In the genomic region with DNA sequence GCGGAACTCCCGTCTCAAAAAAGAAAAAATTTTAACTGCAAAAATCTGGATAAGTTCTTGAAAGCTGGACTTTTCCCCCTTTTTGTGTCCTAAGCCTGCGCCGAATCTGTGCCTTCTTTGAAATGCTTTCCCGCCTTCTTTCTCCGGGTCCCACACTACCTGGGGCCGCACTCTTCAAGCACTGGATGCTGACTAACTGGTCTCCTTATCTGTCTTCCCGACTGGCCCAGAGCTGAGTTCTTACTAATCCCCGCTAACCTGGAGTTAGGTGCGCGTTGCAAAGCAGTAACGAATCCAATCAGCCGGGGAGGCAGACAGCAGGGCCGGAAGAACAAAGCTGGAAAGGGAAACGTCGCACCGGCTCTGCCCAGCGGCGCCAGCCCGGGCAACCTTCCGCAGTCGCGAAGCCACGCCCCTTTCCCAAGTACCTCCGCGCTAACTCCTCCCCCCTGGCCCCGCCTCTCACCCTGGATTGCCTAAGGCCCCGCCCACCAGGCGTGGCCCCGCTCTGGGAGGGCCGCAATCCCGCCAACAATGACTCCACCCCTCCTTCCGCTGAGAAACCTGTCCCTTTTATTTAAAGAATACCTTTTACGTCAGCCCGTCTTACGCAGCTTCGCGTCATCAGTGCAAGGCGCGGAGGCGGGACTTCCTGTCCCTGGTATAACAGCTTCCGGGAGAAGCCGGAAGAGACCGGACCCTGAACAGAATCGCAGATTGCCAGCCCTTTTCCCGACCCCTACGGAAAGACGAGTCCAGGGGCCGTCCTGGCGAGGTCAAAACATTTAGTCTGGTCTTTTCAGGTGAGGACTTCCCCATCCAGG, we compare ENCODE assay signal across 8 cellular contexts. TPM values are rescaled to one million over a fixed set of nuclear protein-coding genes. Genes with fewer than 3 reads are reported as not detected.
DNase-seq lines count a peak whose midpoint lies in the region; ATAC-seq and TF ChIP-seq lines count a peak whose summit lies in the region.

A gene (plus strand): TSS at position 666 of the 824 bp plus-strand sequence. CDS start 737 bp downstream, outside the sequence.

- peak within 1 kb of the TSS; percentile 92 for H3K27ac ChIP-seq in suprapubic skin

- H3K27me3 ChIP-seq in GM06990 (replicated peaks; ENCODE audit: control insufficient read depth, insufficient read depth, low read length) (no peaks in the 10 kb centered on the region), suprapubic skin (no peaks in the 10 kb centered on the region)

- H3K4me3 Mint-ChIP-seq in activated naive CD4-positive, alpha-beta T cell treated with anti-CD3 and anti-CD28 coated beads, Interleukin-2, amount 50 U/mL, for 24 hours = peak within 1 kb of the TSS; percentile 100

- H3K9me3 Mint-ChIP-seq in activated naive CD4-positive, alpha-beta T cell treated with anti-CD3 and anti-CD28 coated beads, Interleukin-2, amount 50 U/mL, for 24 hours = no peaks in the 10 kb centered on the region

- TF ChIP-seq CTCF in GM06990 (IDR thresholded peaks at IDR 0.05; ENCODE audit: insufficient read depth, low read length, poor library complexity, severe bottlenecking) (no peak), suprapubic skin (IDR thresholded peaks at IDR 0.05) (no peak)

- no peak for TF ChIP-seq POLR2A in suprapubic skin (IDR thresholded peaks at IDR 0.05)

- peak; percentile 80 for ATAC-seq in HG02588 (IDR thresholded peaks at IDR 0.05; ENCODE audit: unreplicated experiment)
- ATAC-seq in SK-N-SH treated with all-trans-retinoic acid at 6 μM for 48 hours = peak; percentile 80

- WGBS in suprapubic skin = under 1% methylated on average over 46 of the region's 50 CpGs

- H3K4me1 Mint-ChIP-seq in activated naive CD4-positive, alpha-beta T cell treated with anti-CD3 and anti-CD28 coated beads, Interleukin-2, amount 50 U/mL, for 24 hours = peaks cover 54% of the 10 kb centered on the region

- H3K27me3 Mint-ChIP-seq in activated naive CD4-positive, alpha-beta T cell treated with anti-CD3 and anti-CD28 coated beads, Interleukin-2, amount 50 U/mL, for 24 hours = no peaks in the 10 kb centered on the region

- peak; percentile 34 for TF ChIP-seq EP300 in suprapubic skin (IDR thresholded peaks at IDR 0.05)

- peaks cover 30% of the 10 kb centered on the region for H3K4me1 ChIP-seq in suprapubic skin

- H3K36me3 Mint-ChIP-seq in activated naive CD4-positive, alpha-beta T cell treated with anti-CD3 and anti-CD28 coated beads, Interleukin-2, amount 50 U/mL, for 24 hours = peaks cover 2% of the 10 kb centered on the region

- H3K36me3 ChIP-seq in GM06990 (ENCODE audit: control insufficient read depth, insufficient read depth, low read length) (peaks cover 16% of the 10 kb centered on the region), suprapubic skin (peaks cover 36% of the 10 kb centered on the region)

- H3K9me3 ChIP-seq in suprapubic skin = no peaks in the 10 kb centered on the region

- H3K27ac Mint-ChIP-seq in activated naive CD4-positive, alpha-beta T cell treated with anti-CD3 and anti-CD28 coated beads, Interleukin-2, amount 50 U/mL, for 24 hours = peak within 1 kb of the TSS; percentile 100

- H3K4me3 ChIP-seq in GM06990 (replicated peaks; ENCODE audit: low read depth, low read length) (peak within 1 kb of the TSS; percentile 99), suprapubic skin (peak within 1 kb of the TSS; percentile 78)

- DNase-seq in GM06990 (ENCODE audit: extremely low read depth, insufficient read length) (peak; percentile 99), NCI-H1092 (lab: John Stamatoyannopoulos, UW) (peak; percentile 99), globus pallidus (ENCODE audit: low spot score) (peak; percentile 100), nucleus accumbens (lab: John Stamatoyannopoulos, UW) (peak; percentile 87 to 100 (median 99)), suprapubic skin (ENCODE audit: low spot score in 2 of 2) (peak; percentile 99 to 100)

TF ChIP-seq in SK-N-SH treated with all-trans-retinoic acid at 6 μM for 48 hours, 23 proteins besides CTCF, POLR2A, EP300 and RAD21:
- TF ChIP-seq BACH2 (CRISPR knock-in tag; IDR thresholded peaks at IDR 0.05; ENCODE audit: borderline replicate concordance) (no peak), ZC3H10 (CRISPR knock-in tag; IDR thresholded peaks at IDR 0.05) (no peak), ISL1 (CRISPR knock-in tag; IDR thresholded peaks at IDR 0.05) (no peak), ARNTL (CRISPR knock-in tag; IDR thresholded peaks at IDR 0.05; ENCODE audit: borderline replicate concordance, low read depth) (no peak), ESRRG (CRISPR knock-in tag; IDR thresholded peaks at IDR 0.05) (no peak)
- TF ChIP-seq, protein P1, sequence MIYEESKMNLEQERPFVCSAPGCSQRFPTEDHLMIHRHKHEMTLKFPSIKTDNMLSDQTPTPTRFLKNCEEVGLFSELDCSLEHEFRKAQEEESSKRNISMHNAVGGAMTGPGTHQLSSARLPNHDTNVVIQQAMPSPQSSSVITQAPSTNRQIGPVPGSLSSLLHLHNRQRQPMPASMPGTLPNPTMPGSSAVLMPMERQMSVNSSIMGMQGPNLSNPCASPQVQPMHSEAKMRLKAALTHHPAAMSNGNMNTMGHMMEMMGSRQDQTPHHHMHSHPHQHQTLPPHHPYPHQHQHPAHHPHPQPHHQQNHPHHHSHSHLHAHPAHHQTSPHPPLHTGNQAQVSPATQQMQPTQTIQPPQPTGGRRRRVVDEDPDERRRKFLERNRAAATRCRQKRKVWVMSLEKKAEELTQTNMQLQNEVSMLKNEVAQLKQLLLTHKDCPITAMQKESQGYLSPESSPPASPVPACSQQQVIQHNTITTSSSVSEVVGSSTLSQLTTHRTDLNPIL (CRISPR knock-in tag; IDR thresholded peaks at IDR 0.05; ENCODE audit: low read depth) = no peak
- TF ChIP-seq, protein P2, sequence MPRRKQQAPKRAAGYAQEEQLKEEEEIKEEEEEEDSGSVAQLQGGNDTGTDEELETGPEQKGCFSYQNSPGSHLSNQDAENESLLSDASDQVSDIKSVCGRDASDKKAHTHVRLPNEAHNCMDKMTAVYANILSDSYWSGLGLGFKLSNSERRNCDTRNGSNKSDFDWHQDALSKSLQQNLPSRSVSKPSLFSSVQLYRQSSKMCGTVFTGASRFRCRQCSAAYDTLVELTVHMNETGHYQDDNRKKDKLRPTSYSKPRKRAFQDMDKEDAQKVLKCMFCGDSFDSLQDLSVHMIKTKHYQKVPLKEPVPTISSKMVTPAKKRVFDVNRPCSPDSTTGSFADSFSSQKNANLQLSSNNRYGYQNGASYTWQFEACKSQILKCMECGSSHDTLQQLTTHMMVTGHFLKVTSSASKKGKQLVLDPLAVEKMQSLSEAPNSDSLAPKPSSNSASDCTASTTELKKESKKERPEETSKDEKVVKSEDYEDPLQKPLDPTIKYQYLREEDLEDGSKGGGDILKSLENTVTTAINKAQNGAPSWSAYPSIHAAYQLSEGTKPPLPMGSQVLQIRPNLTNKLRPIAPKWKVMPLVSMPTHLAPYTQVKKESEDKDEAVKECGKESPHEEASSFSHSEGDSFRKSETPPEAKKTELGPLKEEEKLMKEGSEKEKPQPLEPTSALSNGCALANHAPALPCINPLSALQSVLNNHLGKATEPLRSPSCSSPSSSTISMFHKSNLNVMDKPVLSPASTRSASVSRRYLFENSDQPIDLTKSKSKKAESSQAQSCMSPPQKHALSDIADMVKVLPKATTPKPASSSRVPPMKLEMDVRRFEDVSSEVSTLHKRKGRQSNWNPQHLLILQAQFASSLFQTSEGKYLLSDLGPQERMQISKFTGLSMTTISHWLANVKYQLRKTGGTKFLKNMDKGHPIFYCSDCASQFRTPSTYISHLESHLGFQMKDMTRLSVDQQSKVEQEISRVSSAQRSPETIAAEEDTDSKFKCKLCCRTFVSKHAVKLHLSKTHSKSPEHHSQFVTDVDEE (CRISPR knock-in tag; IDR thresholded peaks at IDR 0.05) = no peak
- TF ChIP-seq, protein P3, sequence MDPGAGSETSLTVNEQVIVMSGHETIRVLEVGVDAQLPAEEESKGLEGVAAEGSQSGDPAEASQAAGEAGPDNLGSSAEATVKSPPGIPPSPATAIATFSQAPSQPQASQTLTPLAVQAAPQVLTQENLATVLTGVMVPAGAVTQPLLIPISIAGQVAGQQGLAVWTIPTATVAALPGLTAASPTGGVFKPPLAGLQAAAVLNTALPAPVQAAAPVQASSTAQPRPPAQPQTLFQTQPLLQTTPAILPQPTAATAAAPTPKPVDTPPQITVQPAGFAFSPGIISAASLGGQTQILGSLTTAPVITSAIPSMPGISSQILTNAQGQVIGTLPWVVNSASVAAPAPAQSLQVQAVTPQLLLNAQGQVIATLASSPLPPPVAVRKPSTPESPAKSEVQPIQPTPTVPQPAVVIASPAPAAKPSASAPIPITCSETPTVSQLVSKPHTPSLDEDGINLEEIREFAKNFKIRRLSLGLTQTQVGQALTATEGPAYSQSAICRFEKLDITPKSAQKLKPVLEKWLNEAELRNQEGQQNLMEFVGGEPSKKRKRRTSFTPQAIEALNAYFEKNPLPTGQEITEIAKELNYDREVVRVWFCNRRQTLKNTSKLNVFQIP (CRISPR knock-in tag; IDR thresholded peaks at IDR 0.05; ENCODE audit: borderline replicate concordance, low read depth) = no peak

RNA-seq across cellular contexts. Expression of the gene that starts here (rescaled TPM):
- total RNA-seq in suprapubic skin = 10 to 100 TPM; 31.5 to 48.8 (median 36.1) TPM

Comparison
In these comparisons a context has a peak if more than half of its experiments do, and no peak if none do; other contexts are left out.
1. Peak in every context shown above with its lines: DNase-seq, ATAC-seq, H3K4me3 ChIP-seq and H3K27ac ChIP-seq.